16 cellular contexts compared by ENCODE assay signal in genomic region chr2:239519921-239520585, GRCh38.
DNase-seq lines count a peak whose midpoint lies in the region; ATAC-seq, FAIRE-seq and TF ChIP-seq lines count a peak whose summit lies in the region.
"Had no signal": no experiment of that assay in that cellular context is flagged by ENCODE, and none has a peak within 500 bp of the region (broad histone marks: within the 10 kb centered on the region; RNA-seq: fewer than 3 reads in every experiment).

No MANE protein-coding gene starts in this region.

- H2AK5ac ChIP-seq in neuronal stem cell (ENCODE audit: low read depth, low read length) (peak overlapping the region; percentile 95), H9 (ENCODE audit: insufficient read length, low read length) (no peak overlapping the region)

- TF ChIP-seq CTCF in DND-41 (IDR thresholded peaks at IDR 0.05; ENCODE audit: borderline replicate concordance, extremely low read depth, low read length, poor library complexity, severe bottlenecking) (no peak), kidney (IDR thresholded peaks at IDR 0.05; ENCODE audit: borderline replicate concordance, extremely low read depth, insufficient read depth) (no peak), Calu3 (IDR thresholded peaks at IDR 0.05; ENCODE audit: unreplicated experiment) (no peak), H9 (conservative IDR thresholded peaks at IDR 0.05) (no peak)

- H3K36me3 Mint-ChIP-seq in Calu3 (ENCODE audit: insufficient read depth, unreplicated experiment) = no peaks in the 10 kb centered on the region
- no peaks in the 10 kb centered on the region; a peak in 1 of 7 replicates for H3K36me3 Mint-ChIP-seq in H9 (ENCODE audit: insufficient read depth in 1 of 3, low read depth in 3 of 3)
- H3K36me3 Mint-ChIP-seq: CD8-positive, alpha-beta memory T cell had no signal

- H3K23ac ChIP-seq in neuronal stem cell (ENCODE audit: low read depth, low read length, poor library complexity) = no peak overlapping the region
- H3K23ac ChIP-seq in H9 (ENCODE audit: insufficient read length, low read depth, low read length) = no peak overlapping the region

- no peaks in the 10 kb centered on the region for H4K20me1 ChIP-seq in BLaER1
- no peaks in the 10 kb centered on the region for H4K20me1 ChIP-seq in DND-41 (ENCODE audit: insufficient read depth, low read length)
- H4K20me1 ChIP-seq in H9 (ENCODE audit: control insufficient read depth, insufficient read depth, insufficient read length) = no peaks in the 10 kb centered on the region

- H3K56ac ChIP-seq in H9 (ENCODE audit: insufficient read length, low read depth, low read length) = no peak overlapping the region

- no peaks in the 10 kb centered on the region for H3K9me3 Mint-ChIP-seq in Calu3 (ENCODE audit: low read depth, unreplicated experiment)
- no peaks in the 10 kb centered on the region; a peak in 1 of 5 replicates for H3K9me3 Mint-ChIP-seq in H9
- H3K9me3 Mint-ChIP-seq: CD8-positive, alpha-beta memory T cell had no signal

- DNase-seq in DND-41 (no peak), kidney (peak; percentile 59), neuronal stem cell (ENCODE audit: low spot score) (no peak), Calu3 (no peak), NK-92 (lab: John Stamatoyannopoulos, UW; ENCODE audit: unreplicated experiment) (no peak), H9 (no peak)
- DNase-seq: BE2C; Caco-2; CD8-positive, alpha-beta memory T cell; DMS53; IMR-90 had no signal

- peaks cover 57% of the 10 kb centered on the region for H3K4me1 ChIP-seq in BLaER1
- peaks cover 35% of the 10 kb centered on the region for H3K4me1 ChIP-seq in DND-41 (ENCODE audit: insufficient read depth, low read length)
- H3K4me1 ChIP-seq in kidney (ENCODE audit: control insufficient read depth in 1 of 2, insufficient read depth in 1 of 2, low read depth in 1 of 2, low read length in 2 of 2) = peaks cover 0 to 2% of the 10 kb centered on the region in 2 donors
- peaks cover 0 to 5% of the 10 kb centered on the region in 2 donors for H3K4me1 ChIP-seq in neuronal stem cell (ENCODE audit: control insufficient read depth in 2 of 2, insufficient read depth in 1 of 2, low read depth in 1 of 2, low read length in 2 of 2)
- no peaks in the 10 kb centered on the region; the same call in 1 of the 2 replicates for H3K4me1 ChIP-seq in H9 (ENCODE audit: insufficient read depth, low read length)
- H3K4me1 ChIP-seq: BE2C, Caco-2 had no signal

- H3K79me1 ChIP-seq in neuronal stem cell (ENCODE audit: low read depth, low read length) (no peaks in the 10 kb centered on the region), H9 (ENCODE audit: insufficient read depth, low read depth, low read length, poor library complexity, severe bottlenecking) (no peaks in the 10 kb centered on the region)

- CTCF ChIA-PET in Calu3 (lab: Charles Lee) = no interaction called here

- H4K5ac ChIP-seq in H9 (ENCODE audit: insufficient read length, low read depth, low read length) = no peak overlapping the region

- H3K27ac Mint-ChIP-seq in Calu3 (ENCODE audit: unreplicated experiment) (no peak overlapping the region), H9 (no peak overlapping the region)
- H3K27ac Mint-ChIP-seq: CD8-positive, alpha-beta memory T cell had no signal

- WGBS in neuronal stem cell (ENCODE audit: extremely low coverage in 2 of 2, insufficient read length in 2 of 2, insufficient replicate concordance in 1 of 2), 2 donors = no CpG with 5 or more reads among the region's 17 CpGs
- WGBS in H9 (ENCODE audit: extremely low coverage, insufficient read length, low lambda C conversion rate) = no CpG with 5 or more reads among the region's 17 CpGs

- peaks cover 48% of the 10 kb centered on the region for H3K27me3 Mint-ChIP-seq in Calu3 (ENCODE audit: unreplicated experiment)
- H3K27me3 Mint-ChIP-seq in H9 (ENCODE audit: low read depth) = peaks cover 3% of the 10 kb centered on the region

- H3K4me2 ChIP-seq in BLaER1 = peak overlapping the region; percentile 66
- no peak overlapping the region for H3K4me2 ChIP-seq in DND-41 (ENCODE audit: insufficient read depth, low read length)
- no peak overlapping the region for H3K4me2 ChIP-seq in neuronal stem cell (ENCODE audit: insufficient read depth, low read length, poor library complexity, severe bottlenecking)
- no peak overlapping the region for H3K4me2 ChIP-seq in H9 (ENCODE audit: insufficient read depth, insufficient read length, low read length)

- H4K8ac ChIP-seq in neuronal stem cell (ENCODE audit: low read depth, low read length) = no peak overlapping the region
- no peak overlapping the region for H4K8ac ChIP-seq in H9 (replicated peaks; ENCODE audit: insufficient read length, low read depth, low read length)

- H3T11ph ChIP-seq in H9 (ENCODE audit: low read length) = no peak overlapping the region

- H2AFZ ChIP-seq in DND-41 (ENCODE audit: low read depth, low read length) (no peak overlapping the region), neuronal stem cell (ENCODE audit: low read length) (no peak overlapping the region), H9 (ENCODE audit: low read length) (no peak overlapping the region)

- no peak overlapping the region for H2BK12ac ChIP-seq in neuronal stem cell (ENCODE audit: low read length)
- no peak overlapping the region for H2BK12ac ChIP-seq in H9 (ENCODE audit: insufficient read length, low read depth, low read length)

- H3K9ac ChIP-seq in BLaER1 (no peak overlapping the region), DND-41 (ENCODE audit: low read depth, low read length) (peak overlapping the region; percentile 16), kidney (ENCODE audit: low read length in 2 of 2) (no peak overlapping the region), neuronal stem cell (ENCODE audit: low read depth, low read length, poor library complexity) (no peak overlapping the region), H9 (ENCODE audit: extremely low read depth, insufficient read length, low read length) (no peak overlapping the region)

- H3K27me3 ChIP-seq in BLaER1 (no peaks in the 10 kb centered on the region), DND-41 (ENCODE audit: insufficient read depth, low read length, poor library complexity) (no peaks in the 10 kb centered on the region), neuronal stem cell (ENCODE audit: control insufficient read depth in 3 of 3, insufficient read depth in 3 of 3, low read depth in 1 of 3, low read length in 3 of 3) (peaks cover 0 to 30% (median 2%) of the 10 kb centered on the region in 3 experiments), H9 (ENCODE audit: insufficient read depth, low read length) (no peaks in the 10 kb centered on the region)
- H3K27me3 ChIP-seq: BE2C had no signal

- H2BK20ac ChIP-seq in H9 (ENCODE audit: low read depth, low read length, poor library complexity, severe bottlenecking) = no peak overlapping the region

- peak overlapping the region; percentile 53 for H2BK5ac ChIP-seq in neuronal stem cell (ENCODE audit: low read length)
- H2BK5ac ChIP-seq in H9 (ENCODE audit: insufficient read length, low read length) = no peak overlapping the region

- no peaks in the 10 kb centered on the region for H3K23me2 ChIP-seq in H9 (ENCODE audit: insufficient read length, low read depth, low read length, poor library complexity, severe bottlenecking)

- H3K79me2 ChIP-seq in DND-41 (ENCODE audit: insufficient read depth, low read length) (no peaks in the 10 kb centered on the region), H9 (ENCODE audit: insufficient read depth, low read length) (no peaks in the 10 kb centered on the region)

- H3K27ac ChIP-seq in BLaER1 = no peak overlapping the region
- peak overlapping the region; percentile 79 for H3K27ac ChIP-seq in DND-41 (ENCODE audit: low read length)
- no peak overlapping the region for H3K27ac ChIP-seq in kidney (ENCODE audit: low read depth in 2 of 2, low read length in 2 of 2)
- no peak overlapping the region for H3K27ac ChIP-seq in neuronal stem cell (replicated peaks; ENCODE audit: low read length)
- H3K27ac ChIP-seq in H9 (ENCODE audit: insufficient read length, low read depth, low read length) = no peak overlapping the region

- peak overlapping the region; percentile 87 for H2BK120ac ChIP-seq in neuronal stem cell (ENCODE audit: low read depth, low read length)
- no peak overlapping the region for H2BK120ac ChIP-seq in H9 (ENCODE audit: low read depth, low read length, poor library complexity, severe bottlenecking)

- H3K36me3 ChIP-seq in BLaER1 (no peaks in the 10 kb centered on the region), DND-41 (ENCODE audit: insufficient read depth, low read length) (no peaks in the 10 kb centered on the region), kidney (ENCODE audit: control insufficient read depth in 1 of 2, insufficient read depth in 2 of 2, low read length in 2 of 2) (no peaks in the 10 kb centered on the region), neuronal stem cell (replicated peaks in 1 of 2; ENCODE audit: control insufficient read depth in 2 of 2, insufficient read depth in 2 of 2, low read length in 2 of 2) (no peaks in the 10 kb centered on the region)
- H3K36me3 ChIP-seq: BE2C had no signal

- intact Hi-C loops in kidney (cut with DNase I) = no loop called here
- intact Hi-C loops in Calu3 (cut with micrococcal nuclease; ENCODE audit: unreplicated experiment) = no loop called here

- no peak overlapping the region for H3K14ac ChIP-seq in neuronal stem cell (ENCODE audit: low read length)
- H3K14ac ChIP-seq in H9 (ENCODE audit: insufficient read depth, low read length) = no peak overlapping the region

- H3K4me1 Mint-ChIP-seq in Calu3 (ENCODE audit: low read depth, unreplicated experiment) (no peaks in the 10 kb centered on the region), H9 (peaks cover 9 to 14% of the 10 kb centered on the region in 2 experiments)
- H3K4me1 Mint-ChIP-seq: CD8-positive, alpha-beta memory T cell had no signal

- no peak overlapping the region for H3K4me3 ChIP-seq in BLaER1
- no peak overlapping the region for H3K4me3 ChIP-seq in DND-41 (ENCODE audit: low read depth in 1 of 2, low read length in 2 of 2)
- no peak overlapping the region for H3K4me3 ChIP-seq in kidney (ENCODE audit: low read length in 2 of 2)
- no peak overlapping the region for H3K4me3 ChIP-seq in neuronal stem cell (ENCODE audit: low read length in 2 of 2)
- H3K4me3 ChIP-seq: GM12878 had no signal

- H3K18ac ChIP-seq in neuronal stem cell (ENCODE audit: low read length) (peak overlapping the region; percentile 57), H9 (ENCODE audit: insufficient read length, low read depth, low read length) (no peak overlapping the region)

- H3K9me3 ChIP-seq in BLaER1 = no peaks in the 10 kb centered on the region
- no peaks in the 10 kb centered on the region for H3K9me3 ChIP-seq in DND-41 (ENCODE audit: insufficient read depth, low read length, severe bottlenecking)
- H3K9me3 ChIP-seq in kidney (ENCODE audit: control insufficient read depth in 1 of 2, low read length in 2 of 2) = no peaks in the 10 kb centered on the region
- no peaks in the 10 kb centered on the region for H3K9me3 ChIP-seq in neuronal stem cell (replicated peaks in 1 of 2; ENCODE audit: control insufficient read depth in 2 of 2, insufficient read depth in 1 of 2, low read depth in 1 of 2, low read length in 2 of 2)
- no peaks in the 10 kb centered on the region for H3K9me3 ChIP-seq in H9 (ENCODE audit: control insufficient read depth, low read depth, low read length)
- H3K9me3 ChIP-seq: BE2C, Caco-2 had no signal

- H3K4me3 Mint-ChIP-seq in Calu3 (ENCODE audit: low read depth, unreplicated experiment) = no peak overlapping the region
- H3K4me3 Mint-ChIP-seq in H9 = no peak overlapping the region
- H3K4me3 Mint-ChIP-seq: CD8-positive, alpha-beta memory T cell had no signal

- FAIRE-seq in kidney (lab: Jason Lieb, UNC) = no peak
- FAIRE-seq: A204.1, GM12878, GM18507, H54 had no signal

- ATAC-seq in DND-41 (ENCODE audit: insufficient read depth, low read depth) = no peak
- ATAC-seq: GM12878 had no signal

- BruUV-seq in Calu3 (replicated peaks; lab: Mats Ljungman, UMichigan) = no TSS peak

- no peak overlapping the region for H4K91ac ChIP-seq in neuronal stem cell (ENCODE audit: low read depth, low read length, poor library complexity)
- H4K91ac ChIP-seq in H9 (ENCODE audit: insufficient read length, low read depth, low read length) = no peak overlapping the region

- H3K4ac ChIP-seq in neuronal stem cell (ENCODE audit: low read length) = no peak overlapping the region
- H3K4ac ChIP-seq in H9 (ENCODE audit: low read depth, low read length) = no peak overlapping the region

- no peak overlapping the region for H2BK15ac ChIP-seq in neuronal stem cell (ENCODE audit: low read length)
- H2BK15ac ChIP-seq in H9 (ENCODE audit: low read depth, low read length) = no peak overlapping the region
